29 cellular contexts compared by ENCODE assay signal in genomic region chr17:59267776-59268175, GRCh38.
"Had no signal": no experiment of that assay in that cellular context is flagged by ENCODE, and none has a peak within 500 bp of the region (broad histone marks: within the 10 kb centered on the region; RNA-seq: fewer than 3 reads in every experiment).

No MANE protein-coding gene starts in this region.

- H3K27ac Mint-ChIP-seq: dendritic cell treated with granulocyte-macrophage colony-stimulating factor and Interleukin-4, amounts not matched to agents 40 ng/mL and 50 ng/mL, for 4 days; effector memory CD8-positive, alpha-beta T cell; endodermal cell had no signal

- H3K4me1 Mint-ChIP-seq: endodermal cell had no signal

- FAIRE-seq: colon, endometrium, endothelial cell of umbilical vein, frontal cortex had no signal

- H3K27me3 Mint-ChIP-seq: dendritic cell treated with granulocyte-macrophage colony-stimulating factor and Interleukin-4, amounts not matched to agents 40 ng/mL and 50 ng/mL, for 4 days; effector memory CD8-positive, alpha-beta T cell had no signal

- ATAC-seq: effector memory CD8-positive, alpha-beta T cell; esophagus mucosa; foreskin keratinocyte; gastrocnemius medialis; gastroesophageal sphincter; heart left ventricle; heart right ventricle had no signal

- H3K4me3 Mint-ChIP-seq: dendritic cell treated with granulocyte-macrophage colony-stimulating factor and Interleukin-4, amounts not matched to agents 40 ng/mL and 50 ng/mL, for 4 days; effector memory CD8-positive, alpha-beta T cell; endodermal cell had no signal

- H3K27me3 ChIP-seq: colonic mucosa, dorsolateral prefrontal cortex, esophagus muscularis mucosa, esophagus squamous epithelium, foreskin keratinocyte, gastrocnemius medialis, gastroesophageal sphincter, heart left ventricle, heart right ventricle had no signal

- H3K9me3 Mint-ChIP-seq: dendritic cell treated with granulocyte-macrophage colony-stimulating factor and Interleukin-4, amounts not matched to agents 40 ng/mL and 50 ng/mL, for 4 days; effector memory CD8-positive, alpha-beta T cell had no signal

- H3K9me3 ChIP-seq: colonic mucosa, esophagus muscularis mucosa, esophagus squamous epithelium, gastrocnemius medialis, gastroesophageal sphincter, heart left ventricle, heart right ventricle had no signal

- H3K27ac ChIP-seq: colonic mucosa, coronary artery, dorsolateral prefrontal cortex, epithelial cell of prostate, esophagus muscularis mucosa, esophagus squamous epithelium, foreskin keratinocyte, gastrocnemius medialis, gastroesophageal sphincter, heart left ventricle, heart right ventricle had no signal

- H3K36me3 ChIP-seq: colonic mucosa had no signal

- DNase-seq: colonic mucosa; cortex of kidney; dermis blood vessel endothelial cell; dorsolateral prefrontal cortex; effector CD4-positive, alpha-beta T cell; effector CD8-positive, alpha-beta T cell; effector memory CD4-positive, alpha-beta T cell; effector memory CD8-positive, alpha-beta T cell; endodermal cell; erythroblast; esophagus squamous epithelium; foreskin fibroblast; foreskin keratinocyte; foreskin melanocyte; gastrocnemius medialis; glutamatergic neuron; head of caudate nucleus; heart left ventricle; heart right ventricle had no signal

- H3K4me1 ChIP-seq: colonic mucosa, esophagus muscularis mucosa, esophagus squamous epithelium, foreskin keratinocyte, gastrocnemius medialis, gastroesophageal sphincter, heart left ventricle had no signal

- H3K4me3 ChIP-seq: colonic mucosa, coronary artery, dorsolateral prefrontal cortex, esophagus muscularis mucosa, esophagus squamous epithelium, gastrocnemius medialis, gastroesophageal sphincter, heart left ventricle, heart right ventricle had no signal
